Comparison of ENCODE assay signal across 1 cellular context in genomic region chr20:1012359-1013168, GRCh38.
TF ChIP-seq lines count a peak whose summit lies in the region.

No MANE protein-coding gene starts in this region.

TF ChIP-seq in IMR-90, 13 proteins besides CTCF, POLR2A, EP300 and RAD21:
- TF ChIP-seq NFE2L2 (IDR thresholded peaks at IDR 0.05; ENCODE audit: low read depth, low read length) (no peak), RCOR1 (IDR thresholded peaks at IDR 0.05; ENCODE audit: insufficient replicate concordance, low read length) (no peak), CEBPB (IDR thresholded peaks at IDR 0.05; ENCODE audit: low read depth, low read length) (no peak), SMC3 (IDR thresholded peaks at IDR 0.05; ENCODE audit: low read depth, low read length) (no peak), BHLHE40 (IDR thresholded peaks at IDR 0.05; ENCODE audit: low read depth, low read length) (no peak)
